Comparison of ENCODE assay signal across 1 cellular context in genomic region chr19:46614114-46614701, GRCh38.
TF ChIP-seq lines count a peak whose summit lies in the region.

No MANE protein-coding gene starts in this region.

TF ChIP-seq in K562, 482 proteins besides CTCF, POLR2A, EP300 and RAD21 (continued from another document):
- no peak for TF ChIP-seq MBD1 (CRISPR knock-in tag; IDR thresholded peaks at IDR 0.05)
- TF ChIP-seq SMAD3 (CRISPR knock-in tag; conservative IDR thresholded peaks at IDR 0.05): no peak
- no peak for TF ChIP-seq RBM14 (IDR thresholded peaks at IDR 0.05; ENCODE audit: borderline replicate concordance, insufficient read depth, low read depth, low read length)
- TF ChIP-seq TAF7 (tag; IDR thresholded peaks at IDR 0.05): no peak
- no peak for TF ChIP-seq NBN (IDR thresholded peaks at IDR 0.05; ENCODE audit: low read depth)
- no peak for TF ChIP-seq ZNF551 (CRISPR knock-in tag; IDR thresholded peaks at IDR 0.05)
- no peak for TF ChIP-seq POLR2AphosphoS2 (IDR thresholded peaks at IDR 0.05; ENCODE audit: low read length)
- TF ChIP-seq PHTF2 (CRISPR knock-in tag; IDR thresholded peaks at IDR 0.05): no peak
